ENCODE assay signal across 9 cellular contexts in the genomic region with DNA sequence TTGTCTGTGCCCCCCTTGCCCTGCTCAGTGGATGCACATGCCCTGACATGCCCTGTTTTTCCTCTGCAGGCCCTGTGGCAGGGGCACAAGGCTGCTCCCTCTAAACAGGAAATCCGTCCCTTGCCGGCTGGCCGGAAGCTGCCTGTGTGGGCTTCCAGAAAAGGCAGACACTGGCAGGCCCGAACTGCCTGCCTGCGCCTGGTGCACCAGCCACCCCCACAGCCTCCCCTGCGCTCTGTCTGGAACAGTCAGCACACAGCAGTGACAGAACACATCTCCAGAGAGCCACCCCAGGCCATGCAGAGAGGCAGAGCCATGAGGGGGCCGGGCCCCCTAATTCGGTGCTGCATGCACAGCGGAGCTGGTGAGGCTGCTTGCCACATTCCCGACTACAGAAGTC. TPM values are rescaled to one million over a fixed set of nuclear protein-coding genes. Genes with fewer than 3 reads are reported as not detected.
A peak's percentile ranks its signal among the peaks of the same experiment; 100 is the strongest.
DNase-seq lines count a peak whose midpoint lies in the region; ATAC-seq and TF ChIP-seq lines count a peak whose summit lies in the region.
"Had no signal": no experiment of that assay in that cellular context is flagged by ENCODE, and none has a peak within 500 bp of the region (broad histone marks: within the 10 kb centered on the region; RNA-seq: fewer than 3 reads in every experiment).

No MANE protein-coding gene starts in this region.

- in situ Hi-C loops in ACHN (cut with HindIII; ENCODE audit: low pct_ligation_motif_present, low pct_unique_long_range_greater_than_20kb, low sequenced_read_pairs): no loop called here

- H3K27ac ChIP-seq in foreskin keratinocyte: no peak overlapping the region

- no peaks in the 10 kb centered on the region for H3K4me1 ChIP-seq in foreskin keratinocyte

- peaks cover 4% of the 10 kb centered on the region for H3K27me3 ChIP-seq in foreskin keratinocyte

- TF ChIP-seq CTCF in foreskin keratinocyte (conservative IDR thresholded peaks at IDR 0.05): no peak

- DNase-seq in activated T-cell treated with anti-CD3 and anti-CD28 coated beads for 24 hours (ENCODE audit: low read depth): peak; percentile 5
- DNase-seq in foreskin keratinocyte: peak in 1 of 2 donors; percentile 8
- peak; percentile 45 for DNase-seq in stimulated activated CD4-positive, alpha-beta T cell treated with anti-CD3 and anti-CD28 coated beads, Interleukin-15, amount 100 ng/mL, for 24 hours
- no peak for DNase-seq in cerebellum (ENCODE audit: low spot score)
- no peak for DNase-seq in ACHN
- no peak for DNase-seq in NCI-H1092 (lab: John Stamatoyannopoulos, UW)

- peak; percentile 59 for ATAC-seq in HG03097 (IDR thresholded peaks at IDR 0.05; ENCODE audit: low FRiP score, unreplicated experiment)
- peak; percentile 37 for ATAC-seq in foreskin keratinocyte
- ATAC-seq in HG03108 (IDR thresholded peaks at IDR 0.05; ENCODE audit: unreplicated experiment): no peak

RNA-seq across cellular contexts. Expression of a gene that starts 33.5 kb away (rescaled TPM):
- total RNA-seq in foreskin keratinocyte (not detected in 2 replicates), cerebellum (0.18 TPM)
- not detected in 2 replicates for polyA plus RNA-seq in foreskin keratinocyte
- polyA plus RNA-seq: liver had no signal

Comparison
In these comparisons a context has a peak if more than half of its experiments do, and no peak if none do; other contexts are left out.
1. DNase-seq: peak in activated T-cell treated with anti-CD3 and anti-CD28 coated beads for 24 hours (single experiment) and stimulated activated CD4-positive, alpha-beta T cell treated with anti-CD3 and anti-CD28 coated beads, Interleukin-15, amount 100 ng/mL, for 24 hours (single experiment); none in cerebellum (single experiment), ACHN (single experiment) and NCI-H1092 (single experiment).